13 cellular contexts compared by ENCODE assay signal in genomic region chr10:102154466-102155116, GRCh38. TPM values are rescaled to one million over a fixed set of nuclear protein-coding genes. Genes with fewer than 3 reads are reported as not detected.
A peak's percentile ranks its signal among the peaks of the same experiment; 100 is the strongest.
DNase-seq lines count a peak whose midpoint lies in the region; ATAC-seq and TF ChIP-seq lines count a peak whose summit lies in the region.
"Had no signal": no experiment of that assay in that cellular context is flagged by ENCODE, and none has a peak within 500 bp of the region (broad histone marks: within the 10 kb centered on the region; RNA-seq: fewer than 3 reads in every experiment).

No MANE protein-coding gene starts in this region.

- BruUV-seq in PC-3 (replicated peaks; lab: Mats Ljungman, UMichigan), result no TSS peak

- TF ChIP-seq CTCF in PC-3 (conservative IDR thresholded peaks at IDR 0.05; ENCODE audit: low read depth, low read length) (no peak), chondrocyte (IDR thresholded peaks at IDR 0.05) (no peak), stomach (IDR thresholded peaks at IDR 0.05) (no peak)

- H3K4me3 Mint-ChIP-seq in activated naive CD4-positive, alpha-beta T cell treated with anti-CD3 and anti-CD28 coated beads for 36 hours, result peak overlapping the region; percentile 63
- H3K4me3 Mint-ChIP-seq in chondrocyte (ENCODE audit: unreplicated experiment), result no peak overlapping the region
- peak overlapping the region; percentile 85 for H3K4me3 Mint-ChIP-seq in stimulated activated effector memory CD8-positive, alpha-beta T cell treated with anti-CD3 and anti-CD28 coated beads, Interleukin-12 subunit alpha, Interleukin-12 subunit beta, amount 100 ng/mL, for 72 hours

- H3K9me2 ChIP-seq in PC-3 (replicated peaks; ENCODE audit: low read length), result no peaks in the 10 kb centered on the region

- H3K4me1 ChIP-seq in PC-3 (ENCODE audit: insufficient read depth, low read length) (peaks cover 23% of the 10 kb centered on the region), stomach (peaks cover 18 to 66% (median 40%) of the 10 kb centered on the region in 4 donors)

- H3K27ac Mint-ChIP-seq in activated naive CD4-positive, alpha-beta T cell treated with anti-CD3 and anti-CD28 coated beads for 36 hours, result peak overlapping the region; percentile 59
- peak overlapping the region; percentile 54 for H3K27ac Mint-ChIP-seq in chondrocyte (ENCODE audit: unreplicated experiment)
- H3K27ac Mint-ChIP-seq in stimulated activated effector memory CD8-positive, alpha-beta T cell treated with anti-CD3 and anti-CD28 coated beads, Interleukin-12 subunit alpha, Interleukin-12 subunit beta, amount 100 ng/mL, for 72 hours, result peak overlapping the region; percentile 98

- POLR2A ChIA-PET in PC-3 (lab: Charles Lee; ENCODE audit: unreplicated experiment), result no interaction called here

- H3K36me3 Mint-ChIP-seq in activated naive CD4-positive, alpha-beta T cell treated with anti-CD3 and anti-CD28 coated beads for 36 hours (ENCODE audit: low read depth), result peaks cover 80% of the 10 kb centered on the region
- H3K36me3 Mint-ChIP-seq in chondrocyte (ENCODE audit: low read depth), result peaks cover 17% of the 10 kb centered on the region
- peaks cover 100% of the 10 kb centered on the region for H3K36me3 Mint-ChIP-seq in stimulated activated effector memory CD8-positive, alpha-beta T cell treated with anti-CD3 and anti-CD28 coated beads, Interleukin-12 subunit alpha, Interleukin-12 subunit beta, amount 100 ng/mL, for 72 hours

- H2AFZ ChIP-seq in PC-3 (ENCODE audit: low read length), result no peak overlapping the region

- CTCF ChIA-PET in activated naive CD4-positive, alpha-beta T cell treated with anti-CD3 and anti-CD28 coated beads for 36 hours (lab: Charles Lee), result interaction anchor here (1.4 kb wide), 1 partner anchor 15 kb away, joined by 6 read pairs; no protein-coding TSS in a partner anchor
- CTCF ChIA-PET in PC-3 (lab: Charles Lee), result no interaction called here

- H3K27me3 ChIP-seq in PC-3 (ENCODE audit: low read length), result no peaks in the 10 kb centered on the region
- H3K27me3 ChIP-seq in stomach, result no peaks in the 10 kb centered on the region
- H3K27me3 ChIP-seq: esophagus muscularis mucosa had no signal

- H4K20me1 ChIP-seq in PC-3 (ENCODE audit: low read length), result peaks cover 35% of the 10 kb centered on the region

- peaks cover 53% of the 10 kb centered on the region for H3K36me3 ChIP-seq in PC-3 (ENCODE audit: low read depth, low read length)
- H3K36me3 ChIP-seq in stomach, result peaks cover 33 to 68% (median 61%) of the 10 kb centered on the region in 4 donors

- H3K4me3 ChIP-seq in PC-3 (ENCODE audit: low read length) (peak overlapping the region; percentile 99), stomach (no peak overlapping the region)
- H3K4me3 ChIP-seq: esophagus muscularis mucosa had no signal

- H3K9me3 ChIP-seq in PC-3 (ENCODE audit: low read length), result no peaks in the 10 kb centered on the region
- H3K9me3 ChIP-seq in stomach, result no peaks in the 10 kb centered on the region
- H3K9me3 ChIP-seq: esophagus muscularis mucosa had no signal

- H3K9me3 Mint-ChIP-seq in activated naive CD4-positive, alpha-beta T cell treated with anti-CD3 and anti-CD28 coated beads for 36 hours, result no peaks in the 10 kb centered on the region
- H3K9me3 Mint-ChIP-seq in chondrocyte (ENCODE audit: low read depth), result no peaks in the 10 kb centered on the region
- no peaks in the 10 kb centered on the region for H3K9me3 Mint-ChIP-seq in stimulated activated effector memory CD8-positive, alpha-beta T cell treated with anti-CD3 and anti-CD28 coated beads, Interleukin-12 subunit alpha, Interleukin-12 subunit beta, amount 100 ng/mL, for 72 hours

- peaks cover 59% of the 10 kb centered on the region for H3K79me2 ChIP-seq in PC-3 (ENCODE audit: low read length)

- H3K27me3 Mint-ChIP-seq in activated naive CD4-positive, alpha-beta T cell treated with anti-CD3 and anti-CD28 coated beads for 36 hours (ENCODE audit: low read depth), result no peaks in the 10 kb centered on the region
- no peaks in the 10 kb centered on the region for H3K27me3 Mint-ChIP-seq in chondrocyte (ENCODE audit: low read depth)

- ATAC-seq in PC-3, result no peak
- ATAC-seq in stimulated activated effector memory CD8-positive, alpha-beta T cell treated with anti-CD3 and anti-CD28 coated beads, Interleukin-12 subunit alpha, Interleukin-12 subunit beta, amount 100 ng/mL, for 72 hours, result no peak
- ATAC-seq in HG03442 (IDR thresholded peaks at IDR 0.05; ENCODE audit: unreplicated experiment), result no peak

- H3K9ac ChIP-seq in PC-3 (ENCODE audit: low read length), result no peak overlapping the region

- peaks cover 10% of the 10 kb centered on the region for H3F3A ChIP-seq in PC-3 (ENCODE audit: low read length, unreplicated experiment)

- no peak for TF ChIP-seq EP300 in stomach (IDR thresholded peaks at IDR 0.05)

- no peak for DNase-seq in activated naive CD4-positive, alpha-beta T cell treated with anti-CD3 and anti-CD28 coated beads for 36 hours
- no peak for DNase-seq in activated naive CD4-positive, alpha-beta T cell treated with Interleukin-2 at 50 U/mL for 16 hours
- DNase-seq in PC-3, result no peak
- no peak for DNase-seq in chondrocyte (ENCODE audit: low spot score)
- DNase-seq in stimulated activated effector memory CD8-positive, alpha-beta T cell treated with anti-CD3 and anti-CD28 coated beads, Interleukin-12 subunit alpha, Interleukin-12 subunit beta, amount 100 ng/mL, for 72 hours (ENCODE audit: low spot score in 2 of 2), result no peak
- no peak for DNase-seq in stomach
- no peak for DNase-seq in stimulated activated CD4-positive, alpha-beta T cell treated with anti-CD3 and anti-CD28 coated beads, Interleukin-12 subunit alpha, Interleukin-12 subunit beta, amount 100 ng/mL, for 4 hours
- DNase-seq: central memory CD4-positive, alpha-beta T cell; NCI-H1105 treated with DMSO at 0.1 percent for 48 hours; NCI-H510A treated with DMSO at 0.1 percent for 48 hours; Right ventricle myocardium superior had no signal

- H3K4me1 Mint-ChIP-seq in activated naive CD4-positive, alpha-beta T cell treated with anti-CD3 and anti-CD28 coated beads for 36 hours (ENCODE audit: low read depth), result peaks cover 67% of the 10 kb centered on the region
- peaks cover 28% of the 10 kb centered on the region for H3K4me1 Mint-ChIP-seq in chondrocyte (ENCODE audit: low read depth)
- H3K4me1 Mint-ChIP-seq in stimulated activated effector memory CD8-positive, alpha-beta T cell treated with anti-CD3 and anti-CD28 coated beads, Interleukin-12 subunit alpha, Interleukin-12 subunit beta, amount 100 ng/mL, for 72 hours, result peaks cover 52% of the 10 kb centered on the region

- TF ChIP-seq POLR2A in stomach (IDR thresholded peaks at IDR 0.05), result no peak

- WGBS in stomach, 5 donors, result 88 to 93% (median 91%) methylated on average over 11 of the region's 11 CpGs

- intact Hi-C loops in activated naive CD4-positive, alpha-beta T cell treated with anti-CD3 and anti-CD28 coated beads for 36 hours (cut with micrococcal nuclease), result no loop called here
- intact Hi-C loops in PC-3 (cut with micrococcal nuclease) (no loop called here), stomach (cut with DNase I; ENCODE audit: low total_unique reads) (no loop called here)

- peak overlapping the region; percentile 76 for H3K4me2 ChIP-seq in PC-3 (ENCODE audit: low read length)

- H3K27ac ChIP-seq in PC-3 (ENCODE audit: low read length) (no peak overlapping the region), stomach (no peak overlapping the region)

RNA-seq across cellular contexts. Expression of gene NOLC1, which starts 2.4 kb away (rescaled TPM):
- 100 to 1,000 TPM; 182 to 194 TPM for total RNA-seq in activated naive CD4-positive, alpha-beta T cell treated with anti-CD3 and anti-CD28 coated beads for 36 hours
- 69.9 TPM in 2 replicates for total RNA-seq in PC-3 (2014; rRNA removed)
- total RNA-seq in chondrocyte, result 36.2 to 50.6 TPM (median 38.8 TPM) in 3 replicates
- total RNA-seq in stomach, result 10 to 100 TPM in 4 of 5 donors, 1 to 10 TPM in 1; 9.8 to 73.7 (median 55.6) TPM
- polyA plus RNA-seq in stomach, result 10 to 100 TPM; 21.2 to 35.1 (median 27.5) TPM

RNA-seq across cellular contexts. Expression of gene PPRC1, which starts 21.8 kb away (rescaled TPM):
- 10 to 100 TPM; 54.6 to 55.0 TPM for total RNA-seq in activated naive CD4-positive, alpha-beta T cell treated with anti-CD3 and anti-CD28 coated beads for 36 hours
- total RNA-seq in PC-3 (2014; rRNA removed) (27.6 and 31.3 TPM in 2 replicates), chondrocyte (42.9 to 47.3 TPM (median 44.4 TPM) in 3 replicates), stomach (10 to 100 TPM; 11.7 to 37.3 (median 17.9) TPM)
- 10 to 100 TPM; 10.4 to 15.8 (median 13.0) TPM for polyA plus RNA-seq in stomach

RNA-seq across cellular contexts. Expression of gene LDB1, which starts 34.4 kb away (rescaled TPM):
- total RNA-seq in activated naive CD4-positive, alpha-beta T cell treated with anti-CD3 and anti-CD28 coated beads for 36 hours, result 10 to 100 TPM; 46.5 to 46.6 TPM
- 28.3 and 34.2 TPM in 2 replicates for total RNA-seq in PC-3 (2014; rRNA removed)
- total RNA-seq in chondrocyte, result 64.6 to 73.9 TPM (median 65.7 TPM) in 3 replicates
- 10 to 100 TPM; 24.2 to 43.7 (median 34.4) TPM for total RNA-seq in stomach
- 10 to 100 TPM; 20.4 to 28.3 (median 22.3) TPM for polyA plus RNA-seq in stomach
